18 cellular contexts compared by ENCODE assay signal in the genomic region with DNA sequence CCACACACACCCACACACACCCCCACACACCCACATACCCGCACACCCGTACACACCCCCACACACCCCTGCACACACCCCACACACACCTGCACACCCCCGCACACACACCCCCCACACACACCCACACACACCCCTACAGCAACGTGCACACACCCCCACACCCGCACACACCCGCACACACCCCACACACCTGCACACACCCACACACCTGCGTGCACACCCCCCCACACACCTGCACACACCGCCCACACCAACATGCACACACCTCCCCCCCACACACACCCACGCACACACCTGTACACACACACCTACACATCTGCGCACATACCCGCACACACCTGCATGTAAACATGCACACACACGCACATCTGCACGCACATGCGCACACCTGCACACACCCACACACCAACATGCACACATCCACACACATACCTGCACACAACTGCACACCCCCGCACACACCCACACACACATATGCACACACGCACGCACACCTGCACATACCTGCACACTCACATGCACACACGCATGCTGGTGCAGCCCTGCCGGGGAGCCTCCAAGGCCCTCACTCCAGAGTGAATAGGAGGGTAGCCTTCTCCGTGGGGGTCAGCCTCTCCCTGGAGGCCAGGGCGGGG. TPM values are rescaled to one million over a fixed set of nuclear protein-coding genes. Genes with fewer than 3 reads are reported as not detected.
"Had no signal": no experiment of that assay in that cellular context is flagged by ENCODE, and none has a peak within 500 bp of the region (broad histone marks: within the 10 kb centered on the region; RNA-seq: fewer than 3 reads in every experiment).

No MANE protein-coding gene starts in this region.

- H3K4me3 ChIP-seq: adrenal gland, gastroesophageal sphincter, left ventricle myocardium inferior, ovary, transverse colon had no signal

- H3K36me3 ChIP-seq: ovary, transverse colon had no signal

- H3K27ac Mint-ChIP-seq: activated CD4-positive, alpha-beta memory T cell treated with anti-CD3 and anti-CD28 coated beads, Interleukin-2, amount 10 ng/mL, durations not matched to agents 7 days and 5 days; effector memory CD8-positive, alpha-beta T cell had no signal

- H3K4me3 Mint-ChIP-seq: activated CD4-positive, alpha-beta memory T cell treated with anti-CD3 and anti-CD28 coated beads, Interleukin-2, amount 10 ng/mL, durations not matched to agents 7 days and 5 days; effector memory CD8-positive, alpha-beta T cell had no signal

- H3K27me3 Mint-ChIP-seq: activated CD4-positive, alpha-beta memory T cell treated with anti-CD3 and anti-CD28 coated beads, Interleukin-2, amount 10 ng/mL, durations not matched to agents 7 days and 5 days; effector memory CD8-positive, alpha-beta T cell had no signal

- H3K9me3 Mint-ChIP-seq: activated CD4-positive, alpha-beta memory T cell treated with anti-CD3 and anti-CD28 coated beads, Interleukin-2, amount 10 ng/mL, durations not matched to agents 7 days and 5 days; effector memory CD8-positive, alpha-beta T cell had no signal

- H3K9me3 ChIP-seq: adrenal gland, gastroesophageal sphincter, left ventricle myocardium inferior, ovary, transverse colon had no signal

- H3K27me3 ChIP-seq: adrenal gland, gastroesophageal sphincter, ovary, transverse colon had no signal

- ATAC-seq: activated CD4-positive, CD25-positive, alpha-beta regulatory T cell treated with anti-CD3 and anti-CD28 coated beads, Interleukin-2, amount 50 U/mL, for 24 hours; effector memory CD8-positive, alpha-beta T cell; gastroesophageal sphincter had no signal

- DNase-seq: activated CD4-positive, alpha-beta memory T cell treated with anti-CD3 and anti-CD28 coated beads, Interleukin-2, amount 10 ng/mL, durations not matched to agents 7 days and 5 days; activated naive CD4-positive, alpha-beta T cell treated with Interleukin-2 at 50 U/mL for 16 hours; adrenal gland; central memory CD4-positive, alpha-beta T cell; cortex of kidney; effector memory CD8-positive, alpha-beta T cell; left ventricle myocardium inferior; ovary; stimulated activated CD4-positive, alpha-beta T cell treated with anti-CD3 and anti-CD28 coated beads, Interleukin-15, amount 100 ng/mL, for 24 hours; stimulated activated CD4-positive, alpha-beta T cell treated with anti-CD3 and anti-CD28 coated beads, Interleukin-4, amount 100 ng/mL, for 24 hours; T-helper 2 cell; transverse colon had no signal

- H3K27ac ChIP-seq: adrenal gland, epithelial cell of prostate, gastroesophageal sphincter, left ventricle myocardium inferior, ovary, transverse colon had no signal

- H3K4me1 ChIP-seq: adrenal gland, gastroesophageal sphincter, left ventricle myocardium inferior, transverse colon had no signal

RNA-seq across cellular contexts. Expression of gene NOTUM, which starts 23.9 kb away (rescaled TPM):
- total RNA-seq: left ventricle myocardium inferior, mesenteric fat pad, subcutaneous adipose tissue, transverse colon had no signal

RNA-seq across cellular contexts. Expression of gene MYADML2, which starts 37.9 kb away (rescaled TPM):
- total RNA-seq: activated CD4-positive, alpha-beta memory T cell treated with anti-CD3 and anti-CD28 coated beads, Interleukin-2, amount 10 ng/mL, durations not matched to agents 7 days and 5 days; adrenal gland; gastroesophageal sphincter; mesenteric fat pad; ovary; renal cortical epithelial cell; subcutaneous adipose tissue; transverse colon had no signal
